8 cellular contexts compared by ENCODE assay signal in the genomic region with DNA sequence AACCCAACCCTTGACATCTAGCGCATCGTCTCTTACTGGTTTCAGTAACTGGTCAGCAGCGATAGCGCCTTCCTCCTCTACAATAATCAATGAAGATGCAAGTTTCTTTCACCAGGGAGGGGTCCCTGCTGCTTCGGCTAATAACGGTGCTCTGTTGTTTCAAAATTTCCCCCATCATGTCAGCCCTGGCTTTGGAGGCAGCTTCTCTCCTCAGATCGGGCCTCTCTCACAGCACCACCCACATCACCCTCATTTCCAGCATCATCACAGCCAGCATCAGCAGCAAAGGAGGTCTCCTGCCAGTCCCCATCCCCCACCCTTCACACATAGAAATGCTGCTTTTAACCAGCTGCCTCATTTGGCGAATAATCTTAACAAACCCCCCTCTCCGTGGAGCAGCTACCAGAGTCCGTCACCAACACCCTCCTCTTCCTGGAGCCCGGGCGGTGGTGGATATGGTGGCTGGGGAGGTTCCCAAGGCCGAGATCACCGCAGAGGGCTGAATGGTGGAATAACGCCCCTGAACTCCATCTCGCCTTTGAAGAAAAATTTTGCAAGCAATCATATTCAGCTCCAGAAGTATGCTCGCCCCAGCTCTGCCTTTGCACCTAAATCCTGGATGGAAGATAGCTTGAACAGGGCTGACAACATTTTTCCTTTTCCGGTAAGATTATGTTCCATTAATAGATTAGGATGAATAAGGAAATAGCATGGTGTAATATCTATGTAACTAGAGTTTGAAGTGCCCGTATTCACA. TPM values are rescaled to one million over a fixed set of nuclear protein-coding genes. Genes with fewer than 3 reads are reported as not detected.
DNase-seq lines count a peak whose midpoint lies in the region; ATAC-seq and TF ChIP-seq lines count a peak whose summit lies in the region.

No MANE protein-coding gene starts in this region.

- peaks cover 7 to 26% of the 10 kb centered on the region in 2 experiments; a peak in 3 of 4 replicates for H3K79me1 ChIP-seq in IMR-90 (ENCODE audit: low read depth in 1 of 2, low read length in 2 of 2)

- H2BK5ac ChIP-seq in IMR-90 (ENCODE audit: low read depth, low read length, poor library complexity, severe bottlenecking): peak overlapping the region; percentile 50

- no peak overlapping the region for H3K18ac ChIP-seq in IMR-90 (ENCODE audit: low read depth, low read length)

- no peak overlapping the region for H4K91ac ChIP-seq in IMR-90 (ENCODE audit: insufficient read depth, low read depth, low read length)

- in situ Hi-C loops in IMR-90 (cut with MboI; ENCODE audit: low sequenced_read_pairs): no loop called here

- peaks cover 0 to 22% (median 0%) of the 10 kb centered on the region in 11 experiments; a peak in 5 of 22 replicates for H3K36me3 ChIP-seq in BLaER1 treated with 17β-estradiol and CSF1 and Interleukin-3, amounts not matched to agents 10 nM and 100 nM
- no peaks in the 10 kb centered on the region for H3K36me3 ChIP-seq in IMR-90 (ENCODE audit: control insufficient read depth, insufficient read depth, low read length)
- H3K36me3 ChIP-seq in right atrium auricular region: peaks cover 4% of the 10 kb centered on the region
- H3K36me3 ChIP-seq in rectal smooth muscle tissue (ENCODE audit: control insufficient read depth, insufficient read depth, low read length): no peaks in the 10 kb centered on the region

- CTCF ChIA-PET in IMR-90 (lab: Yijun Ruan, JAX): interaction anchor here (1.0 to 1.4 kb wide), 2 partner anchors 35 to 83 kb away, joined by 3 to 5 read pairs; no protein-coding TSS in a partner anchor

- peak overlapping the region; percentile 47; the same call in 2 of the 3 replicates for H2BK15ac ChIP-seq in IMR-90 (ENCODE audit: low read depth, low read length)

- H3K9me3 Mint-ChIP-seq in activated T-helper 17 cell treated with anti-CD3 and anti-CD28 coated beads, Interleukin-2, amount 50 U/mL, for 72 hours: no peaks in the 10 kb centered on the region

- POLR2A ChIA-PET in IMR-90 (lab: Charles Lee; ENCODE audit: unreplicated experiment): no interaction called here

- peaks cover 5 to 68% (median 18%) of the 10 kb centered on the region in 11 experiments; a peak in 17 of 22 replicates for H4K20me1 ChIP-seq in BLaER1 treated with 17β-estradiol and CSF1 and Interleukin-3, amounts not matched to agents 10 nM and 100 nM
- H4K20me1 ChIP-seq in IMR-90 (ENCODE audit: insufficient read depth, low read length): peaks cover 9% of the 10 kb centered on the region; the same call in 1 of the 2 replicates

- H4K8ac ChIP-seq in IMR-90 (ENCODE audit: low read depth in 2 of 2, low read length in 2 of 2): peak overlapping the region; percentile 10 to 22; a peak in 3 of 4 replicates

- peak overlapping the region; percentile 74 for H3K14ac ChIP-seq in IMR-90 (replicated peaks; ENCODE audit: low read depth, low read length)

- H4K5ac ChIP-seq in IMR-90 (ENCODE audit: low read depth, low read length): peak overlapping the region; percentile 16; the same call in 1 of the 2 replicates

- no peak for ATAC-seq in IMR-90 (ENCODE audit: low read depth)
- no peak for ATAC-seq in activated T-helper 17 cell treated with anti-CD3 and anti-CD28 coated beads, Interleukin-2, amount 50 U/mL, for 72 hours (replicated peaks)

- H3K27ac ChIP-seq in BLaER1 treated with 17β-estradiol and CSF1 and Interleukin-3, amounts not matched to agents 10 nM and 100 nM: no peak overlapping the region
- H3K27ac ChIP-seq in IMR-90 (ENCODE audit: insufficient read depth, low read length) (peak overlapping the region; percentile 60), right atrium auricular region (peak overlapping the region; percentile 94 to 97), rectal smooth muscle tissue (ENCODE audit: low read depth, low read length) (peak overlapping the region; percentile 68)

- peak overlapping the region; percentile 89 for H3K23ac ChIP-seq in IMR-90 (ENCODE audit: low read depth, low read length)

- no peak overlapping the region for H2BK20ac ChIP-seq in IMR-90 (ENCODE audit: low read depth, low read length)

- H3K4me3 Mint-ChIP-seq in activated T-helper 17 cell treated with anti-CD3 and anti-CD28 coated beads, Interleukin-2, amount 50 U/mL, for 72 hours: peak overlapping the region; percentile 77

- H3K9ac ChIP-seq in BLaER1 treated with 17β-estradiol and CSF1 and Interleukin-3, amounts not matched to agents 10 nM and 100 nM: peak overlapping the region in 3 of 11 experiments; percentile 9 to 95 (median 93); a peak in 5 of 22 replicates
- H3K9ac ChIP-seq in IMR-90 (ENCODE audit: low read depth, low read length) (peak overlapping the region; percentile 54), rectal smooth muscle tissue (ENCODE audit: low read length) (peak overlapping the region; percentile 49)

- dilution Hi-C loops in IMR-90 (cut with HindIII; ENCODE audit: low sequenced_read_pairs, unreplicated experiment): no loop called here

- H3K4me3 ChIP-seq in BLaER1 treated with 17β-estradiol and CSF1 and Interleukin-3, amounts not matched to agents 10 nM and 100 nM: peak overlapping the region in 4 of 10 experiments; percentile 50 to 89 (median 84); a peak in 9 of 20 replicates
- peak overlapping the region; percentile 53 for H3K4me3 ChIP-seq in IMR-90 (ENCODE audit: insufficient read depth, low read depth, low read length)
- H3K4me3 ChIP-seq in right atrium auricular region: peak overlapping the region; percentile 88 to 93
- peak overlapping the region; percentile 72 for H3K4me3 ChIP-seq in rectal smooth muscle tissue (ENCODE audit: low read length)

- no peaks in the 10 kb centered on the region; the same call in 1 of the 2 replicates for H3K9me1 ChIP-seq in IMR-90 (ENCODE audit: insufficient read depth, low read length)

- TF ChIP-seq RAD21 in IMR-90 (IDR thresholded peaks at IDR 0.05; ENCODE audit: low read length): no peak

- H3K27me3 Mint-ChIP-seq in activated T-helper 17 cell treated with anti-CD3 and anti-CD28 coated beads, Interleukin-2, amount 50 U/mL, for 72 hours: no peaks in the 10 kb centered on the region

- peak overlapping the region; percentile 62 for H3K27ac Mint-ChIP-seq in activated T-helper 17 cell treated with anti-CD3 and anti-CD28 coated beads, Interleukin-2, amount 50 U/mL, for 72 hours

- DNase-seq in IMR-90: peak; percentile 30
- no peak for DNase-seq in right atrium auricular region (ENCODE audit: low spot score)
- no peak for DNase-seq in NCI-H187 treated with DMSO at 0.1 percent for 48 hours (lab: John Stamatoyannopoulos, UW)
- DNase-seq in germinal center (ENCODE audit: low spot score): no peak
- no peak for DNase-seq in activated CD4-positive, CD25-positive, alpha-beta regulatory T cell (lab: John Stamatoyannopoulos, UW)

- no peak overlapping the region for H3K56ac ChIP-seq in IMR-90 (ENCODE audit: extremely low read depth, insufficient read depth, low read length)

- peak overlapping the region; percentile 86 for H2AFZ ChIP-seq in IMR-90 (replicated peaks; ENCODE audit: low read length, poor library complexity)

- H3K27me3 ChIP-seq in BLaER1 treated with 17β-estradiol and CSF1 and Interleukin-3, amounts not matched to agents 10 nM and 100 nM: peaks cover 3 to 38% (median 29%) of the 10 kb centered on the region in 11 experiments; a peak in 20 of 22 replicates
- no peaks in the 10 kb centered on the region for H3K27me3 ChIP-seq in IMR-90 (ENCODE audit: control insufficient read depth, insufficient read depth, low read length)
- no peaks in the 10 kb centered on the region for H3K27me3 ChIP-seq in right atrium auricular region
- H3K27me3 ChIP-seq in rectal smooth muscle tissue (ENCODE audit: control insufficient read depth, insufficient read depth, low read length): no peaks in the 10 kb centered on the region

- H2BK120ac ChIP-seq in IMR-90 (ENCODE audit: low read depth, low read length): 0 out of 2 replicates have a peak overlapping the region, but pooled peaks have one; percentile 16

- peaks cover 45% of the 10 kb centered on the region for H3K4me1 Mint-ChIP-seq in activated T-helper 17 cell treated with anti-CD3 and anti-CD28 coated beads, Interleukin-2, amount 50 U/mL, for 72 hours

- BruUV-seq in IMR-90 (replicated peaks; lab: Mats Ljungman, UMichigan): no TSS peak

- peak overlapping the region; percentile 1 for H2AK9ac ChIP-seq in IMR-90 (replicated peaks; ENCODE audit: low read depth, low read length, poor library complexity)

- peaks cover 3 to 70% (median 29%) of the 10 kb centered on the region in 10 experiments for H3K4me1 ChIP-seq in BLaER1 treated with 17β-estradiol and CSF1 and Interleukin-3, amounts not matched to agents 10 nM and 100 nM
- H3K4me1 ChIP-seq in IMR-90 (ENCODE audit: control insufficient read depth, insufficient read depth, low read length): no peaks in the 10 kb centered on the region; the same call in 1 of the 2 replicates
- peaks cover 0 to 25% of the 10 kb centered on the region in 2 donors for H3K4me1 ChIP-seq in right atrium auricular region
- H3K4me1 ChIP-seq in rectal smooth muscle tissue (ENCODE audit: control insufficient read depth, insufficient read depth, low read length): peaks cover 14% of the 10 kb centered on the region

- peaks cover 0 to 5% (median 0%) of the 10 kb centered on the region in 11 experiments; a peak in 1 of 22 replicates for H3K9me3 ChIP-seq in BLaER1 treated with 17β-estradiol and CSF1 and Interleukin-3, amounts not matched to agents 10 nM and 100 nM (replicated peaks in 1 of 11)
- H3K9me3 ChIP-seq in IMR-90 (ENCODE audit: control insufficient read depth, insufficient read depth, low read length) (no peaks in the 10 kb centered on the region), right atrium auricular region (no peaks in the 10 kb centered on the region)

- TF ChIP-seq POLR2A in IMR-90 (IDR thresholded peaks at IDR 0.05; ENCODE audit: low read depth, low read length): no peak

- TF ChIP-seq CTCF in IMR-90 (conservative IDR thresholded peaks at IDR 0.05; ENCODE audit: low read depth, low read length): no peak
- no peak for TF ChIP-seq CTCF in right atrium auricular region (IDR thresholded peaks at IDR 0.05)

- H3K4me2 ChIP-seq in BLaER1 treated with 17β-estradiol and CSF1 and Interleukin-3, amounts not matched to agents 10 nM and 100 nM: peak overlapping the region; percentile 1 to 96 (median 37); a peak in 18 of 22 replicates
- H3K4me2 ChIP-seq in IMR-90 (ENCODE audit: low read depth, low read length): peak overlapping the region; percentile 93

- intact Hi-C loops in IMR-90 (cut with micrococcal nuclease): loop anchor here (5.0 kb wide), 1 partner anchor 173 kb away; no protein-coding TSS in a partner anchor

- peak overlapping the region; percentile 17 for H3K4ac ChIP-seq in IMR-90 (ENCODE audit: low read depth, low read length)

- 44% methylated on average over 5 of the region's 19 CpGs; no CpG with 5 or more reads in 1 of the 2 experiments for WGBS in IMR-90 (ENCODE audit: extremely low coverage in 2 of 2, insufficient read length in 1 of 2), 2 experiments

- peaks cover 14% of the 10 kb centered on the region for H3K36me3 Mint-ChIP-seq in activated T-helper 17 cell treated with anti-CD3 and anti-CD28 coated beads, Interleukin-2, amount 50 U/mL, for 72 hours (ENCODE audit: low read depth)

- peak overlapping the region; percentile 42; the same call in 1 of the 2 replicates for H2AK5ac ChIP-seq in IMR-90 (ENCODE audit: low read depth, low read length)

RNA-seq across cellular contexts. Expression of gene CPEB4, which starts 2.2 kb away (rescaled TPM):
- 22.6 and 24.2 TPM in 2 replicates for total RNA-seq in IMR-90 (2012; rRNA removed)
- polyA plus RNA-seq in IMR-90 (2012; rRNA removed): 7.8 and 8.5 TPM in 2 replicates
- polyA plus RNA-seq in IMR-90 (2012; cell fraction: cytosol; rRNA removed): 2.8 and 2.9 TPM in 2 replicates
- polyA plus RNA-seq in IMR-90 (2012; cell fraction: nucleus; rRNA removed; ENCODE audit: low replicate concordance): 3.1 and 21.7 TPM in 2 replicates
- 10 to 100 TPM; 13.3 to 15.6 TPM for total RNA-seq in activated T-helper 17 cell treated with anti-CD3 and anti-CD28 coated beads, Interleukin-2, amount 50 U/mL, for 72 hours
- 100 to 1,000 TPM in 1 of 2 donors, 10 to 100 TPM in 1; 79.5 to 127 TPM for total RNA-seq in right atrium auricular region

Comparison
In these comparisons a context has a peak if more than half of its experiments do, and no peak if none do; other contexts are left out.
1. H3K27ac ChIP-seq: peak in IMR-90 (single experiment), right atrium auricular region (2 of 2) and rectal smooth muscle tissue (single experiment); none in BLaER1 treated with 17β-estradiol and CSF1 and Interleukin-3, amounts not matched to agents 10 nM and 100 nM (0 of 11).